ENCODE assay signal across 9 cellular contexts in genomic region chr5:100777680-100778281, GRCh38.
DNase-seq lines count a peak whose midpoint lies in the region; ATAC-seq, FAIRE-seq and TF ChIP-seq lines count a peak whose summit lies in the region.
"Had no signal": no experiment of that assay in that cellular context is flagged by ENCODE, and none has a peak within 500 bp of the region (broad histone marks: within the 10 kb centered on the region; RNA-seq: fewer than 3 reads in every experiment).

No MANE protein-coding gene starts in this region.

- peak overlapping the region; percentile 59 for H3K9ac ChIP-seq in Karpas-422 (ENCODE audit: low read length)

- peak overlapping the region; percentile 84 for H3K4me2 ChIP-seq in Karpas-422 (ENCODE audit: low read depth, low read length, poor library complexity, severe bottlenecking)

- H3K4me3 ChIP-seq in Karpas-422 (ENCODE audit: low read length) (peak overlapping the region; percentile 55), dorsolateral prefrontal cortex (no peak overlapping the region)
- H3K4me3 ChIP-seq: thoracic aorta had no signal

- DNase-seq in H54 (ENCODE audit: insufficient read length, low spot score) = peak; percentile 7
- DNase-seq in Karpas-422 = peak; percentile 93
- no peak for DNase-seq in activated naive CD4-positive, alpha-beta T cell treated with anti-CD3 and anti-CD28 coated beads, Interleukin-2, amount 50 U/mL, for 72 hours (ENCODE audit: low spot score in 2 of 2)
- peak; percentile 41 to 69 for DNase-seq in lung microvascular endothelial cell (ENCODE audit: low read depth in 2 of 2)
- DNase-seq in dorsolateral prefrontal cortex = no peak
- no peak for DNase-seq in NCI-H2196 treated with DMSO at 0.1 percent for 48 hours (lab: John Stamatoyannopoulos, UW; ENCODE audit: unreplicated experiment)

- H3K36me3 ChIP-seq in Karpas-422 (ENCODE audit: insufficient read depth, low read length) = no peaks in the 10 kb centered on the region
- H3K36me3 ChIP-seq: thoracic aorta had no signal

- peaks cover 0 to 6% of the 10 kb centered on the region in 2 donors for H3K36me3 Mint-ChIP-seq in activated naive CD4-positive, alpha-beta T cell treated with anti-CD3 and anti-CD28 coated beads, Interleukin-2, amount 50 U/mL, for 72 hours
- H3K36me3 Mint-ChIP-seq: brain had no signal

- H3K27ac ChIP-seq in Karpas-422 (ENCODE audit: low read length) = peak overlapping the region; percentile 96
- peak overlapping the region in 9 of 59 donors; percentile 2 to 41 (median 11) for H3K27ac ChIP-seq in dorsolateral prefrontal cortex
- H3K27ac ChIP-seq: thoracic aorta had no signal

- TF ChIP-seq POLR2A in GM18505 (IDR thresholded peaks at IDR 0.05; ENCODE audit: borderline replicate concordance, extremely low read depth, insufficient read depth, insufficient read length) (no peak), H54 (IDR thresholded peaks at IDR 0.05; ENCODE audit: low read depth, low read length) (no peak)

- intact Hi-C loops in dorsolateral prefrontal cortex (cut with DNase I) = loop anchor here in 1 of 2 donors (10.0 kb wide), 1 partner anchor 127 kb away; the partner anchor contains the start of gene ST8SIA4

- peak; percentile 96 for FAIRE-seq in H54 (lab: Jason Lieb, UNC)

- peak overlapping the region in 1 of 2 donors; percentile 29 for H3K27ac Mint-ChIP-seq in activated naive CD4-positive, alpha-beta T cell treated with anti-CD3 and anti-CD28 coated beads, Interleukin-2, amount 50 U/mL, for 72 hours

- H3K4me1 ChIP-seq in Karpas-422 (ENCODE audit: low read length) = peaks cover 78% of the 10 kb centered on the region

- no peaks in the 10 kb centered on the region for H3K79me2 ChIP-seq in Karpas-422 (ENCODE audit: low read length)

- no peaks in the 10 kb centered on the region for H3K27me3 ChIP-seq in Karpas-422 (ENCODE audit: low read length)
- H3K27me3 ChIP-seq in dorsolateral prefrontal cortex = no peaks in the 10 kb centered on the region

- H2AFZ ChIP-seq in Karpas-422 (ENCODE audit: low read length) = peak overlapping the region; percentile 42; the same call in 1 of the 2 replicates

- peak; percentile 79 for ATAC-seq in GM18505 (IDR thresholded peaks at IDR 0.05; ENCODE audit: unreplicated experiment)
- peak; percentile 46 to 57 for ATAC-seq in activated naive CD4-positive, alpha-beta T cell treated with anti-CD3 and anti-CD28 coated beads, Interleukin-2, amount 50 U/mL, for 72 hours

- no peaks in the 10 kb centered on the region for H4K20me1 ChIP-seq in Karpas-422 (ENCODE audit: insufficient read depth, low read depth, low read length)

- H3K9me3 Mint-ChIP-seq in activated naive CD4-positive, alpha-beta T cell treated with anti-CD3 and anti-CD28 coated beads, Interleukin-2, amount 50 U/mL, for 72 hours = peaks cover 0 to 11% of the 10 kb centered on the region in 2 donors

- H3K9me2 ChIP-seq in Karpas-422 (replicated peaks; ENCODE audit: insufficient read depth, low read length) = no peaks in the 10 kb centered on the region

- TF ChIP-seq CTCF in dorsolateral prefrontal cortex (IDR thresholded peaks at IDR 0.05 in 54 of 56, conservative IDR thresholded peaks at IDR 0.05 in 2 of 56; ENCODE audit: low read depth in 1 of 56, partially characterized antibody in 56 of 56) = no peak

- no peaks in the 10 kb centered on the region for H3K9me3 ChIP-seq in Karpas-422 (ENCODE audit: low read length)
- H3K9me3 ChIP-seq: thoracic aorta had no signal

Comparison
In these comparisons a context has a peak if more than half of its experiments do, and no peak if none do; other contexts are left out.
1. DNase-seq: peak in H54 (single experiment), Karpas-422 (single experiment) and lung microvascular endothelial cell (2 of 2); none in activated naive CD4-positive, alpha-beta T cell treated with anti-CD3 and anti-CD28 coated beads, Interleukin-2, amount 50 U/mL, for 72 hours (0 of 2), dorsolateral prefrontal cortex (0 of 10) and NCI-H2196 treated with DMSO at 0.1 percent for 48 hours (single experiment).